Comparison of ENCODE assay signal across 9 cellular contexts in the genomic region with DNA sequence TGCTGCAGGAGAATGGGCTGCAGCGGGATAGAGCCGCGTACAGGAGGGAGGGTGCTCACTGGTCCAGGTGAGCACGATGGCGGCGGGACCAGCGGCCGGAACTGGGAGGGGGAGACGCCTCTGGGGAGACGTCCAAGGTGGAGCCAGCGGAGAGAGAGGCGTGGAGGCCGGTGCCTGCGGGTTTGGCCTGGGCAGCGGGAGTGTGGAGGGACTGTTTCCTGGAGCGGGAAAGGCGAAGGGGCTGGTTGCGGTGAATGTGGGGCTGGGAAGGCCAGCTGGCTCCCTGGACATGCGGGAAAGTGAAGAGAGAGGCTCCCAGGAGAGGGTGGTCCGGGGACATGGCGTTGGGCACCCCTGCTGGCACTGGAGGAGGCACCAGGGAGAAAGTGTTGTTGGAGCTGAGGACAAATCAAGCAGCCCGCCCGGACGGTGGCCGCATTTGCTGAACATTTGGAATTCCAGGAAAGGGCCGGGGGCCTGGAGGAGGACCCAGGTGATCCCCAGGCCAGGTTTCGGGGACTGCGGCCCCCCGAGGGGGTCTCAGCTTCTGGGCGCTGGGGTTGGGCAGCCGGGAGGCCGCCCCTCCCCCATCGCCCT. TPM values are rescaled to one million over a fixed set of nuclear protein-coding genes. Genes with fewer than 3 reads are reported as not detected.
DNase-seq lines count a peak whose midpoint lies in the region; ATAC-seq and TF ChIP-seq lines count a peak whose summit lies in the region.
"Had no signal": no experiment of that assay in that cellular context is flagged by ENCODE, and none has a peak within 500 bp of the region (broad histone marks: within the 10 kb centered on the region; RNA-seq: fewer than 3 reads in every experiment).

No MANE protein-coding gene starts in this region.

- H3K4me1 Mint-ChIP-seq in stimulated activated naive CD8-positive, alpha-beta T cell treated with anti-CD3 and anti-CD28 coated beads, Interleukin-15, amount 100 ng/mL, for 72 hours: peaks cover 12% of the 10 kb centered on the region
- peaks cover 38% of the 10 kb centered on the region for H3K4me1 Mint-ChIP-seq in mesothelial cell of epicardium

- no peak overlapping the region for H3K4me2 ChIP-seq in osteoblast (ENCODE audit: insufficient read depth, low read length)

- H3K27me3 ChIP-seq in breast epithelium: no peaks in the 10 kb centered on the region
- peaks cover 46% of the 10 kb centered on the region for H3K27me3 ChIP-seq in osteoblast (ENCODE audit: insufficient read depth, low read length)

- H3K27ac ChIP-seq in breast epithelium (peak overlapping the region in 1 of 2 donors; percentile 11), osteoblast (ENCODE audit: low read depth, low read length) (no peak overlapping the region)
- H3K27ac ChIP-seq: epithelial cell of prostate had no signal

- peaks cover 81% of the 10 kb centered on the region for H3K27me3 Mint-ChIP-seq in stimulated activated naive CD8-positive, alpha-beta T cell treated with anti-CD3 and anti-CD28 coated beads, Interleukin-15, amount 100 ng/mL, for 72 hours
- peaks cover 18% of the 10 kb centered on the region for H3K27me3 Mint-ChIP-seq in mesothelial cell of epicardium (ENCODE audit: low read depth)

- no peak overlapping the region for H2AFZ ChIP-seq in osteoblast (ENCODE audit: low read length)

- H3K9me3 ChIP-seq in breast epithelium: no peaks in the 10 kb centered on the region
- H3K9me3 ChIP-seq in osteoblast (ENCODE audit: low read depth, low read length): no peaks in the 10 kb centered on the region

- H3K36me3 ChIP-seq in breast epithelium (no peaks in the 10 kb centered on the region), osteoblast (ENCODE audit: insufficient read depth, low read length) (no peaks in the 10 kb centered on the region)

- no peaks in the 10 kb centered on the region for H3K79me2 ChIP-seq in osteoblast (ENCODE audit: insufficient read depth, low read length)

- peak overlapping the region; percentile 13 to 73 (median 48) for H3K4me3 ChIP-seq in breast epithelium
- no peak overlapping the region for H3K4me3 ChIP-seq in osteoblast (ENCODE audit: insufficient read depth, low read length)

- H4K20me1 ChIP-seq in osteoblast (ENCODE audit: insufficient read depth, low read length): no peaks in the 10 kb centered on the region

- ATAC-seq in stimulated activated naive CD8-positive, alpha-beta T cell treated with anti-CD3 and anti-CD28 coated beads, Interleukin-15, amount 100 ng/mL, for 72 hours: no peak
- ATAC-seq in stimulated activated naive CD8-positive, alpha-beta T cell treated with anti-CD3 and anti-CD28 coated beads, Interleukin-15, Interleukin-2, amounts not matched to agents 100 U/mL and 50 U/mL, for 24 hours: no peak
- ATAC-seq in GM21529 (IDR thresholded peaks at IDR 0.05; ENCODE audit: unreplicated experiment): no peak
- ATAC-seq in HG03571 (IDR thresholded peaks at IDR 0.05; ENCODE audit: unreplicated experiment): no peak

- no peaks in the 10 kb centered on the region for H3K36me3 Mint-ChIP-seq in mesothelial cell of epicardium

- no peak for DNase-seq in stimulated activated naive CD8-positive, alpha-beta T cell treated with anti-CD3 and anti-CD28 coated beads, Interleukin-15, amount 100 ng/mL, for 72 hours
- DNase-seq in stimulated activated naive CD8-positive, alpha-beta T cell treated with anti-CD3 and anti-CD28 coated beads, Interleukin-15, Interleukin-2, amounts not matched to agents 100 U/mL and 50 U/mL, for 24 hours: no peak
- DNase-seq in breast epithelium (ENCODE audit: low spot score in 2 of 2) (peak in 1 of 2 donors; percentile 60), mesothelial cell of epicardium (ENCODE audit: low spot score in 2 of 2, unreplicated experiment in 2 of 2) (peak in 1 of 2 experiments; percentile 56), osteoblast (ENCODE audit: insufficient read length, low spot score, missing footprints) (no peak), nucleus accumbens (lab: John Stamatoyannopoulos, UW) (no peak)

- H3K4me1 ChIP-seq in breast epithelium: no peaks in the 10 kb centered on the region
- no peaks in the 10 kb centered on the region for H3K4me1 ChIP-seq in osteoblast (ENCODE audit: insufficient read depth, low read length)

- intact Hi-C loops in breast epithelium (cut with DNase I; ENCODE audit: low total_unique reads): no loop called here

- no peak for TF ChIP-seq CTCF in breast epithelium (IDR thresholded peaks at IDR 0.05)
- TF ChIP-seq CTCF in mesothelial cell of epicardium (IDR thresholded peaks at IDR 0.05; ENCODE audit: unreplicated experiment): no peak
- TF ChIP-seq CTCF in osteoblast (IDR thresholded peaks at IDR 0.05; ENCODE audit: extremely low read depth, low read depth, low read length): no peak

- peak overlapping the region; percentile 16 to 50 for H3K4me3 Mint-ChIP-seq in stimulated activated naive CD8-positive, alpha-beta T cell treated with anti-CD3 and anti-CD28 coated beads, Interleukin-15, amount 100 ng/mL, for 72 hours
- peak overlapping the region; percentile 87 for H3K4me3 Mint-ChIP-seq in mesothelial cell of epicardium

- H3K9me3 Mint-ChIP-seq in stimulated activated naive CD8-positive, alpha-beta T cell treated with anti-CD3 and anti-CD28 coated beads, Interleukin-15, amount 100 ng/mL, for 72 hours: no peaks in the 10 kb centered on the region
- H3K9me3 Mint-ChIP-seq in mesothelial cell of epicardium: peaks cover 11% of the 10 kb centered on the region

- H3K27ac Mint-ChIP-seq in stimulated activated naive CD8-positive, alpha-beta T cell treated with anti-CD3 and anti-CD28 coated beads, Interleukin-15, amount 100 ng/mL, for 72 hours: no peak overlapping the region
- peak overlapping the region; percentile 88 for H3K27ac Mint-ChIP-seq in mesothelial cell of epicardium

- no peak for TF ChIP-seq POLR2A in breast epithelium (IDR thresholded peaks at IDR 0.05)

RNA-seq across cellular contexts. Expression of gene DNAJB8, which starts 34.3 kb away (rescaled TPM):
- total RNA-seq in breast epithelium (not detected), mesothelial cell of epicardium (not detected in 3 replicates), osteoblast (not detected in 2 replicates)
